Comparison of ENCODE assay signal across 14 cellular contexts in genomic region chr5:11504083-11504785, GRCh38.
"Had no signal": no experiment of that assay in that cellular context is flagged by ENCODE, and none has a peak within 500 bp of the region (broad histone marks: within the 10 kb centered on the region; RNA-seq: fewer than 3 reads in every experiment).

No MANE protein-coding gene starts in this region.

- DNase-seq: activated CD4-positive, CD25-positive, alpha-beta regulatory T cell treated with anti-CD3 and anti-CD28 coated beads, Interleukin-2, amount 50 U/mL, for 72 hours; activated naive CD4-positive, alpha-beta T cell treated with anti-CD3 and anti-CD28 coated beads for 36 hours; activated naive CD8-positive, alpha-beta T cell treated with anti-CD3 and anti-CD28 coated beads, Interleukin-2, amount 50 U/mL, for 24 hours; activated T-cell treated with anti-CD3 and anti-CD28 coated beads for 4 hours; erythroblast; left colon; naive thymus-derived CD4-positive, alpha-beta T cell; stimulated activated CD4-positive, alpha-beta T cell treated with anti-CD3 and anti-CD28 coated beads, Interleukin-4, amount 100 ng/mL, for 24 hours; stimulated activated naive CD4-positive, alpha-beta T cell; transverse colon had no signal

- H3K4me1 Mint-ChIP-seq: activated naive CD8-positive, alpha-beta T cell treated with anti-CD3 and anti-CD28 coated beads, Interleukin-2, amount 50 U/mL, for 24 hours; naive thymus-derived CD4-positive, alpha-beta T cell had no signal

- H3K27me3 ChIP-seq: ascending aorta, transverse colon had no signal

- H3K9me3 Mint-ChIP-seq: activated naive CD4-positive, alpha-beta T cell treated with anti-CD3 and anti-CD28 coated beads for 36 hours; activated naive CD8-positive, alpha-beta T cell treated with anti-CD3 and anti-CD28 coated beads, Interleukin-2, amount 50 U/mL, for 24 hours had no signal

- FAIRE-seq: islet of Langerhans had no signal

- H3K4me1 ChIP-seq: ascending aorta, transverse colon had no signal

- H3K27me3 Mint-ChIP-seq: activated naive CD8-positive, alpha-beta T cell treated with anti-CD3 and anti-CD28 coated beads, Interleukin-2, amount 50 U/mL, for 24 hours had no signal

- H3K36me3 ChIP-seq: ascending aorta, transverse colon had no signal

- H3K27ac ChIP-seq: ascending aorta, skin epidermis, transverse colon had no signal

- H3K27ac Mint-ChIP-seq: activated naive CD4-positive, alpha-beta T cell treated with anti-CD3 and anti-CD28 coated beads for 36 hours; activated naive CD8-positive, alpha-beta T cell treated with anti-CD3 and anti-CD28 coated beads, Interleukin-2, amount 50 U/mL, for 24 hours; naive thymus-derived CD4-positive, alpha-beta T cell had no signal

- H3K4me3 Mint-ChIP-seq: activated naive CD4-positive, alpha-beta T cell treated with anti-CD3 and anti-CD28 coated beads for 36 hours; activated naive CD8-positive, alpha-beta T cell treated with anti-CD3 and anti-CD28 coated beads, Interleukin-2, amount 50 U/mL, for 24 hours; naive thymus-derived CD4-positive, alpha-beta T cell had no signal

- H3K4me3 ChIP-seq: ascending aorta, lung, skin epidermis, transverse colon had no signal

- H3K9me3 ChIP-seq: ascending aorta, transverse colon had no signal
